ENCODE assay signal across 34 cellular contexts in genomic region chr20:54458219-54458618, GRCh38. TPM values are rescaled to one million over a fixed set of nuclear protein-coding genes. Genes with fewer than 3 reads are reported as not detected.
"Had no signal": no experiment of that assay in that cellular context is flagged by ENCODE, and none has a peak within 500 bp of the region (broad histone marks: within the 10 kb centered on the region; RNA-seq: fewer than 3 reads in every experiment).

No MANE protein-coding gene starts in this region.

- H3K4me3 Mint-ChIP-seq: activated B cell treated with CpG ODN at 0.5 μM for 24 hours; activated CD4-positive, alpha-beta memory T cell treated with anti-CD3 and anti-CD28 coated beads for 36 hours; activated CD4-positive, alpha-beta T cell treated with anti-CD3 and anti-CD28 coated beads, Interleukin-2, amount 10 ng/mL, durations not matched to agents 24 days and 14 days; activated CD8-positive, alpha-beta T cell treated with anti-CD3 and anti-CD28 coated beads for 36 hours; activated naive CD4-positive, alpha-beta T cell treated with anti-CD3 and anti-CD28 coated beads for 36 hours; activated naive CD8-positive, alpha-beta T cell treated with anti-CD3 and anti-CD28 coated beads for 36 hours; activated T-cell treated with anti-CD3 and anti-CD28 coated beads, Interleukin-2, amount 50 U/mL, for 4 hours; activated T-cell treated with anti-CD3 and anti-CD28 coated beads, Interleukin-2, amount 50 U/mL, for 72 hours; activated T-helper 1 cell treated with anti-CD3 and anti-CD28 coated beads, Interleukin-12 subunit alpha, Interleukin-12 subunit beta, Interleukin-2, Interleukin-4 antibody, amounts not matched to agents 30 ng/mL and 10 ng/mL and 1 ng/mL, durations not matched to agents 14 hours and 24 hours and 36 hours; activated T-helper 17 cell treated with anti-CD3 and anti-CD28 coated beads, Interleukin-2, amount 50 U/mL, for 72 hours; T-helper 1 cell treated with Interleukin-12 subunit alpha and Interleukin-12 subunit beta and Interleukin-4 antibody, amounts not matched to agents 30 μg/mL and 1 μg/mL, for 36 hours; T-helper 2 cell treated with Interferon-gamma antibody and Interleukin-4, amounts not matched to agents 5 μg/mL and 100 μg/mL, for 36 hours had no signal

- H3K9me3 Mint-ChIP-seq: activated B cell treated with CpG ODN at 0.5 μM for 24 hours; activated T-cell treated with anti-CD3 and anti-CD28 coated beads, Interleukin-2, amount 50 U/mL, for 4 hours; activated T-helper 1 cell treated with anti-CD3 and anti-CD28 coated beads, Interleukin-12 subunit alpha, Interleukin-12 subunit beta, Interleukin-2, Interleukin-4 antibody, amounts not matched to agents 30 ng/mL and 10 ng/mL and 1 ng/mL, durations not matched to agents 14 hours and 24 hours and 36 hours; activated T-helper 17 cell treated with anti-CD3 and anti-CD28 coated beads, Interleukin-2, amount 50 U/mL, for 72 hours; T-helper 1 cell treated with Interleukin-12 subunit alpha and Interleukin-12 subunit beta and Interleukin-4 antibody, amounts not matched to agents 30 μg/mL and 1 μg/mL, for 36 hours; T-helper 2 cell treated with Interferon-gamma antibody and Interleukin-4, amounts not matched to agents 5 μg/mL and 100 μg/mL, for 36 hours had no signal

- H3K27ac Mint-ChIP-seq: activated B cell treated with CpG ODN at 0.5 μM for 24 hours; activated CD4-positive, alpha-beta memory T cell treated with anti-CD3 and anti-CD28 coated beads for 36 hours; activated CD4-positive, alpha-beta T cell treated with anti-CD3 and anti-CD28 coated beads, Interleukin-2, amount 10 ng/mL, durations not matched to agents 24 days and 14 days; activated CD8-positive, alpha-beta T cell treated with anti-CD3 and anti-CD28 coated beads for 36 hours; activated naive CD4-positive, alpha-beta T cell treated with anti-CD3 and anti-CD28 coated beads for 36 hours; activated naive CD4-positive, alpha-beta T cell treated with anti-CD3 and anti-CD28 coated beads, Interleukin-2, amount 50 U/mL, for 72 hours; activated naive CD8-positive, alpha-beta T cell treated with anti-CD3 and anti-CD28 coated beads for 36 hours; activated T-cell treated with anti-CD3 and anti-CD28 coated beads, Interleukin-2, amount 50 U/mL, for 72 hours; activated T-helper 1 cell treated with anti-CD3 and anti-CD28 coated beads, Interleukin-12 subunit alpha, Interleukin-12 subunit beta, Interleukin-2, Interleukin-4 antibody, amounts not matched to agents 30 ng/mL and 10 ng/mL and 1 ng/mL, durations not matched to agents 14 hours and 24 hours and 36 hours; activated T-helper 17 cell treated with anti-CD3 and anti-CD28 coated beads, Interleukin-2, amount 50 U/mL, for 72 hours; T-helper 1 cell treated with Interleukin-12 subunit alpha and Interleukin-12 subunit beta and Interleukin-4 antibody, amounts not matched to agents 30 μg/mL and 1 μg/mL, for 36 hours; T-helper 2 cell treated with Interferon-gamma antibody and Interleukin-4, amounts not matched to agents 5 μg/mL and 100 μg/mL, for 36 hours had no signal

- H3K4me3 ChIP-seq: adrenal gland, body of pancreas, breast epithelium had no signal

- ATAC-seq: activated CD8-positive, alpha-beta T cell treated with anti-CD3 and anti-CD28 coated beads for 36 hours; activated naive CD4-positive, alpha-beta T cell treated with anti-CD3 and anti-CD28 coated beads, Interleukin-2, amount 50 U/mL, for 72 hours; activated T-cell treated with anti-CD3 and anti-CD28 coated beads, Interleukin-2, amount 50 U/mL, for 4 hours; activated T-cell treated with anti-CD3 and anti-CD28 coated beads, Interleukin-2, amount 50 U/mL, for 72 hours; activated T-helper 17 cell treated with anti-CD3 and anti-CD28 coated beads, Interleukin-2, amount 50 U/mL, for 72 hours; body of pancreas had no signal

- H3K36me3 Mint-ChIP-seq: activated CD4-positive, alpha-beta memory T cell treated with anti-CD3 and anti-CD28 coated beads for 36 hours; activated naive CD4-positive, alpha-beta T cell treated with anti-CD3 and anti-CD28 coated beads, Interleukin-2, amount 50 U/mL, for 72 hours; activated naive CD8-positive, alpha-beta T cell treated with anti-CD3 and anti-CD28 coated beads for 36 hours had no signal

- H3K27ac ChIP-seq: adrenal gland, body of pancreas, brain microvascular endothelial cell, breast epithelium, VCaP had no signal

- H3K27me3 ChIP-seq: adrenal gland, body of pancreas, brain microvascular endothelial cell, breast epithelium had no signal

- H3K27me3 Mint-ChIP-seq: activated B cell treated with CpG ODN at 0.5 μM for 24 hours; activated CD4-positive, alpha-beta T cell treated with anti-CD3 and anti-CD28 coated beads, Interleukin-2, amount 10 ng/mL, durations not matched to agents 24 days and 14 days had no signal

- H3K4me1 Mint-ChIP-seq: activated B cell treated with CpG ODN at 0.5 μM for 24 hours; activated CD4-positive, alpha-beta T cell treated with anti-CD3 and anti-CD28 coated beads, Interleukin-2, amount 10 ng/mL, durations not matched to agents 24 days and 14 days; activated naive CD8-positive, alpha-beta T cell treated with anti-CD3 and anti-CD28 coated beads for 36 hours; activated T-helper 17 cell treated with anti-CD3 and anti-CD28 coated beads, Interleukin-2, amount 50 U/mL, for 72 hours had no signal

- H3K9me3 ChIP-seq: adrenal gland, body of pancreas, breast epithelium had no signal

- DNase-seq: activated B cell treated with CpG ODN at 0.5 μM for 24 hours; activated CD4-positive, alpha-beta memory T cell treated with anti-CD3 and anti-CD28 coated beads for 36 hours; activated CD4-positive, alpha-beta T cell treated with anti-CD3 and anti-CD28 coated beads for 4 hours; activated CD4-positive, alpha-beta T cell treated with anti-CD3 and anti-CD28 coated beads, Interleukin-2, amount 10 ng/mL, durations not matched to agents 24 days and 14 days; activated CD4-positive, alpha-beta T cell treated with anti-CD3 and anti-CD28 coated beads, Interleukin-2, amount 50 U/mL, for 1 hour; activated CD4-positive, alpha-beta T cell treated with anti-CD3 and anti-CD28 coated beads, Interleukin-2, amount 50 U/mL, for 4 hours; activated CD4-positive, CD25-positive, alpha-beta regulatory T cell treated with anti-CD3 and anti-CD28 coated beads, Interleukin-2, amount 50 U/mL, for 72 hours; activated CD8-positive, alpha-beta memory T cell treated with anti-CD3 and anti-CD28 coated beads, Interleukin-2, amount 50 U/mL, for 4 hours; activated CD8-positive, alpha-beta T cell treated with anti-CD3 and anti-CD28 coated beads for 36 hours; activated effector memory CD4-positive, alpha-beta T cell treated with anti-CD3 and anti-CD28 coated beads, Interleukin-2, amount 50 U/mL, for 16 hours; activated gamma-delta T cell treated with Interleukin-2 at 50 U/mL for 16 hours; activated naive CD4-positive, alpha-beta T cell; activated naive CD4-positive, alpha-beta T cell treated with anti-CD3 and anti-CD28 coated beads for 36 hours; activated naive CD4-positive, alpha-beta T cell treated with anti-CD3 and anti-CD28 coated beads, Interleukin-2, amount 50 U/mL, for 16 hours; activated naive CD8-positive, alpha-beta T cell treated with anti-CD3 and anti-CD28 coated beads for 36 hours; activated T-cell treated with anti-CD3 and anti-CD28 coated beads for 4 hours; activated T-cell treated with anti-CD3 and anti-CD28 coated beads, Interleukin-2, amount 50 U/mL, for 1 hour; activated T-cell treated with anti-CD3 and anti-CD28 coated beads, Interleukin-2, amount 50 U/mL, for 4 hours; activated T-cell treated with anti-CD3 and anti-CD28 coated beads, Interleukin-2, amount 50 U/mL, for 72 hours; adrenal gland; amniotic stem cell; aorta; body of pancreas; brain microvascular endothelial cell; central memory CD4-positive, alpha-beta T cell; T-helper 2 cell; T-helper 9 cell had no signal

- H3K4me1 ChIP-seq: adrenal gland, body of pancreas, breast epithelium had no signal

- H3K36me3 ChIP-seq: adrenal gland, brain microvascular endothelial cell, breast epithelium had no signal

RNA-seq across cellular contexts. Expression of gene DOK5, which starts 17.2 kb away (rescaled TPM):
- total RNA-seq: activated B cell treated with CpG ODN at 0.5 μM for 24 hours had no signal
